In genomic region chr2:175002547-175003274, GRCh38 we compare ENCODE assay signal across 14 cellular contexts. TPM values are rescaled to one million over a fixed set of nuclear protein-coding genes. Genes with fewer than 3 reads are reported as not detected.
DNase-seq lines count a peak whose midpoint lies in the region; ATAC-seq and TF ChIP-seq lines count a peak whose summit lies in the region.
"Had no signal": no experiment of that assay in that cellular context is flagged by ENCODE, and none has a peak within 500 bp of the region (broad histone marks: within the 10 kb centered on the region; RNA-seq: fewer than 3 reads in every experiment).

No MANE protein-coding gene starts in this region.

- H3K4me1 ChIP-seq in HUES48 (ENCODE audit: control insufficient read depth, insufficient read depth, low read length): peaks cover 46% of the 10 kb centered on the region
- H3K4me1 ChIP-seq in esophagus muscularis mucosa: peaks cover 25 to 58% (median 54%) of the 10 kb centered on the region in 4 donors
- H3K4me1 ChIP-seq in neuron (ENCODE audit: insufficient read depth, low read length): peaks cover 56% of the 10 kb centered on the region

- DNase-seq in NCI-H526 treated with DMSO at 0.1 percent for 48 hours (lab: John Stamatoyannopoulos, UW) (peak; percentile 17), esophagus muscularis mucosa (ENCODE audit: extremely low spot score) (no peak), SK-N-DZ (ENCODE audit: low spot score) (no peak), GM03348 (ENCODE audit: low spot score) (no peak)
- DNase-seq in activated T-cell treated with anti-CD3 and anti-CD28 coated beads, Interleukin-2, amount 50 U/mL, for 72 hours: no peak
- DNase-seq: Calu3, head of caudate nucleus, natural killer cell had no signal

- no peaks in the 10 kb centered on the region for H3K9me3 Mint-ChIP-seq in activated T-cell treated with anti-CD3 and anti-CD28 coated beads, Interleukin-2, amount 50 U/mL, for 72 hours
- H3K9me3 Mint-ChIP-seq: activated T-helper 2 cell treated with anti-CD3 and anti-CD28 coated beads, Interferon-gamma antibody, Interleukin-2, Interleukin-4, amounts not matched to agents 10 μg/mL and 5 μg/mL and 100 μg/mL, durations not matched to agents 14 hours and 24 hours and 36 hours; natural killer cell; stimulated activated effector memory CD8-positive, alpha-beta T cell treated with anti-CD3 and anti-CD28 coated beads, Interleukin-12 subunit alpha, Interleukin-12 subunit beta, amount 100 ng/mL, for 72 hours had no signal

- TF ChIP-seq POLR2A in esophagus muscularis mucosa (IDR thresholded peaks at IDR 0.05; ENCODE audit: low read depth): no peak
- no peak for TF ChIP-seq POLR2A in GM18505 (IDR thresholded peaks at IDR 0.05; ENCODE audit: borderline replicate concordance, extremely low read depth, insufficient read depth, insufficient read length)

- H3K36me3 Mint-ChIP-seq in activated T-cell treated with anti-CD3 and anti-CD28 coated beads, Interleukin-2, amount 50 U/mL, for 72 hours (ENCODE audit: insufficient read depth in 2 of 2): peaks cover 0 to 1% of the 10 kb centered on the region in 2 donors
- H3K36me3 Mint-ChIP-seq: natural killer cell; stimulated activated effector memory CD8-positive, alpha-beta T cell treated with anti-CD3 and anti-CD28 coated beads, Interleukin-12 subunit alpha, Interleukin-12 subunit beta, amount 100 ng/mL, for 72 hours had no signal

- no peak for ATAC-seq in GM18505 (IDR thresholded peaks at IDR 0.05; ENCODE audit: unreplicated experiment)
- ATAC-seq in activated T-cell treated with anti-CD3 and anti-CD28 coated beads, Interleukin-2, amount 50 U/mL, for 72 hours (replicated peaks in 1 of 2): no peak
- ATAC-seq: natural killer cell; stimulated activated effector memory CD8-positive, alpha-beta T cell treated with anti-CD3 and anti-CD28 coated beads, Interleukin-12 subunit alpha, Interleukin-12 subunit beta, amount 100 ng/mL, for 72 hours had no signal

- H3K27ac Mint-ChIP-seq in activated T-cell treated with anti-CD3 and anti-CD28 coated beads, Interleukin-2, amount 50 U/mL, for 72 hours: no peak overlapping the region
- H3K27ac Mint-ChIP-seq: activated T-helper 2 cell treated with anti-CD3 and anti-CD28 coated beads, Interferon-gamma antibody, Interleukin-2, Interleukin-4, amounts not matched to agents 10 μg/mL and 5 μg/mL and 100 μg/mL, durations not matched to agents 14 hours and 24 hours and 36 hours; natural killer cell; stimulated activated effector memory CD8-positive, alpha-beta T cell treated with anti-CD3 and anti-CD28 coated beads, Interleukin-12 subunit alpha, Interleukin-12 subunit beta, amount 100 ng/mL, for 72 hours had no signal

- H3K4me1 Mint-ChIP-seq in activated T-cell treated with anti-CD3 and anti-CD28 coated beads, Interleukin-2, amount 50 U/mL, for 72 hours (ENCODE audit: low read depth): peaks cover 8% of the 10 kb centered on the region
- H3K4me1 Mint-ChIP-seq: natural killer cell; stimulated activated effector memory CD8-positive, alpha-beta T cell treated with anti-CD3 and anti-CD28 coated beads, Interleukin-12 subunit alpha, Interleukin-12 subunit beta, amount 100 ng/mL, for 72 hours had no signal

- peaks cover 47% of the 10 kb centered on the region for H3K27me3 Mint-ChIP-seq in activated T-cell treated with anti-CD3 and anti-CD28 coated beads, Interleukin-2, amount 50 U/mL, for 72 hours (ENCODE audit: low read depth)

- H3K4me3 ChIP-seq in HUES48 (ENCODE audit: low read depth, low read length): peak overlapping the region; percentile 85; the same call in 1 of the 2 replicates
- no peak overlapping the region for H3K4me3 ChIP-seq in esophagus muscularis mucosa
- peak overlapping the region; percentile 97 for H3K4me3 ChIP-seq in neuron (ENCODE audit: low read length)

- H3K27me3 ChIP-seq in HUES48 (ENCODE audit: control insufficient read depth, insufficient read depth, low read length): no peaks in the 10 kb centered on the region
- no peaks in the 10 kb centered on the region for H3K27me3 ChIP-seq in esophagus muscularis mucosa
- H3K27me3 ChIP-seq in neuron (ENCODE audit: insufficient read depth, low read length): no peaks in the 10 kb centered on the region

- no peak overlapping the region for H2AFZ ChIP-seq in neuron (ENCODE audit: low read depth, low read length)

- TF ChIP-seq EP300 in esophagus muscularis mucosa (IDR thresholded peaks at IDR 0.05): no peak

- intact Hi-C loops in esophagus muscularis mucosa (cut with DNase I): no loop called here

- H3K9me3 ChIP-seq in HUES48 (ENCODE audit: control insufficient read depth, insufficient read depth, low read length): no peaks in the 10 kb centered on the region
- no peaks in the 10 kb centered on the region for H3K9me3 ChIP-seq in esophagus muscularis mucosa
- no peaks in the 10 kb centered on the region for H3K9me3 ChIP-seq in neuron (ENCODE audit: low read length)
- H3K9me3 ChIP-seq: thoracic aorta had no signal

- H3K9ac ChIP-seq in HUES48 (ENCODE audit: low read depth, low read length): no peak overlapping the region

- H3K27ac ChIP-seq in HUES48 (ENCODE audit: low read depth, low read length): no peak overlapping the region
- H3K27ac ChIP-seq in esophagus muscularis mucosa (replicated peaks in 1 of 4): peak overlapping the region; percentile 89 to 94 (median 94)

- no peak for TF ChIP-seq CTCF in esophagus muscularis mucosa (IDR thresholded peaks at IDR 0.05)

- no peak overlapping the region for H3K4me3 Mint-ChIP-seq in activated T-cell treated with anti-CD3 and anti-CD28 coated beads, Interleukin-2, amount 50 U/mL, for 72 hours
- H3K4me3 Mint-ChIP-seq: natural killer cell; stimulated activated effector memory CD8-positive, alpha-beta T cell treated with anti-CD3 and anti-CD28 coated beads, Interleukin-12 subunit alpha, Interleukin-12 subunit beta, amount 100 ng/mL, for 72 hours had no signal

- WGBS in esophagus muscularis mucosa: 56% methylated on average over 3 of the region's 3 CpGs

- H3K36me3 ChIP-seq in HUES48 (ENCODE audit: control insufficient read depth, insufficient read depth, low read length) (no peaks in the 10 kb centered on the region), esophagus muscularis mucosa (no peaks in the 10 kb centered on the region), neuron (ENCODE audit: insufficient read depth, low read length) (peaks cover 3% of the 10 kb centered on the region)
- H3K36me3 ChIP-seq: thoracic aorta had no signal

RNA-seq across cellular contexts. Expression of gene CHN1, which starts 2.5 kb away (rescaled TPM):
- 10 to 100 TPM; 23.2 to 32.3 (median 29.8) TPM for total RNA-seq in esophagus muscularis mucosa
- 81.6 and 96.7 TPM in 2 replicates for polyA plus RNA-seq in SK-N-DZ (2014; cell fraction: cytosol; rRNA removed)
- polyA plus RNA-seq in SK-N-DZ (2014; cell fraction: nucleus; rRNA removed): 64.2 and 86.9 TPM in 2 replicates
- 1 to 10 TPM; 5.1 to 5.3 TPM for total RNA-seq in activated T-cell treated with anti-CD3 and anti-CD28 coated beads, Interleukin-2, amount 50 U/mL, for 72 hours

Comparison
In these comparisons a context has a peak if more than half of its experiments do, and no peak if none do; other contexts are left out.
1. H3K4me3 ChIP-seq: peak in HUES48 (single experiment) and neuron (single experiment); none in esophagus muscularis mucosa (0 of 4).